ENCODE assay signal across 34 cellular contexts in the genomic region with DNA sequence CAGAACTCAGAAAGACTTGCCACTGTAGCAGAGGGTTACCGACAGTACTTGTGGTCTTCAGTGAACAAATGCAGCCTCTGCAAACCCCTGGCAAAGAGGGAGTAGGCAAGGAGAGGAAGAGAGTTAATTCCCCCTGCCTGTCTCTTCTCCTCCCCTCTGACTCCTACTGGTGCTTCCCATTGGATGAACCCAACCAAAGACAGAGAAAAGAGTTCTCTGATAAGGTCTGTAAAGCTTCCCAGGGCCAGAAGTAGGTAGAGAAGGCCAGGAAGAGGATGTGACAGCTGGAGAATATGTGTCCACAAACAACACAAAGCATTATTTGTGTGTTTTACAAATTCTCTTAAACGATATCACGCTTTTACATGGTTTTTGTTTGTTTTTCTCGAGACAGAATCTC.
"Had no signal": no experiment of that assay in that cellular context is flagged by ENCODE, and none has a peak within 500 bp of the region (broad histone marks: within the 10 kb centered on the region; RNA-seq: fewer than 3 reads in every experiment).

No MANE protein-coding gene starts in this region.

- H3K27ac Mint-ChIP-seq: activated CD4-positive, alpha-beta T cell treated with anti-CD3 and anti-CD28 coated beads for 36 hours; activated CD4-positive, alpha-beta T cell treated with anti-CD3 and anti-CD28 coated beads, Interleukin-2, amount 10 ng/mL, durations not matched to agents 7 days and 5 days; activated CD8-positive, alpha-beta T cell treated with anti-CD3 and anti-CD28 coated beads, Interleukin-2, amount 10 ng/mL, durations not matched to agents 7 days and 5 days; activated naive CD4-positive, alpha-beta T cell treated with anti-CD3 and anti-CD28 coated beads, Interleukin-2, amount 50 U/mL, for 24 hours; activated naive CD8-positive, alpha-beta T cell treated with anti-CD3 and anti-CD28 coated beads, Interleukin-2, amount 10 ng/mL, durations not matched to agents 7 days and 5 days; activated T-cell treated with anti-CD3 and anti-CD28 coated beads, Interleukin-2, amount 50 U/mL, for 24 hours; activated T-helper 2 cell treated with anti-CD3 and anti-CD28 coated beads, Interferon-gamma antibody, Interleukin-2, Interleukin-4, amounts not matched to agents 10 μg/mL and 5 μg/mL and 100 μg/mL, durations not matched to agents 14 hours and 24 hours and 36 hours; T-helper 1 cell treated with Interleukin-12 subunit alpha and Interleukin-12 subunit beta and Interleukin-4 antibody, amounts not matched to agents 30 μg/mL and 1 μg/mL, for 36 hours; T-helper 2 cell treated with Interferon-gamma antibody and Interleukin-4, amounts not matched to agents 5 μg/mL and 100 μg/mL, for 36 hours; WTC11 had no signal

- ATAC-seq: activated CD4-positive, alpha-beta T cell treated with anti-CD3 and anti-CD28 coated beads for 36 hours; activated CD4-positive, CD25-positive, alpha-beta regulatory T cell treated with anti-CD3 and anti-CD28 coated beads, Interleukin-2, amount 50 U/mL, for 24 hours; activated CD8-positive, alpha-beta T cell treated with anti-CD3 and anti-CD28 coated beads, Interleukin-2, amount 10 ng/mL, durations not matched to agents 7 days and 5 days; WTC11 had no signal

- H3K4me1 Mint-ChIP-seq: central memory CD8-positive, alpha-beta T cell; WTC11 had no signal

- H3K27me3 ChIP-seq: ascending aorta, cardiac muscle cell had no signal

- H3K4me1 ChIP-seq: ascending aorta had no signal

- H3K36me3 Mint-ChIP-seq: activated naive CD4-positive, alpha-beta T cell treated with anti-CD3 and anti-CD28 coated beads, Interleukin-2, amount 50 U/mL, for 24 hours; activated naive CD8-positive, alpha-beta T cell treated with anti-CD3 and anti-CD28 coated beads, Interleukin-2, amount 10 ng/mL, durations not matched to agents 7 days and 5 days; WTC11 had no signal

- H3K9me3 Mint-ChIP-seq: activated naive CD4-positive, alpha-beta T cell treated with anti-CD3 and anti-CD28 coated beads, Interleukin-2, amount 50 U/mL, for 24 hours; activated naive CD8-positive, alpha-beta T cell treated with anti-CD3 and anti-CD28 coated beads, Interleukin-2, amount 10 ng/mL, durations not matched to agents 7 days and 5 days; activated T-cell treated with anti-CD3 and anti-CD28 coated beads, Interleukin-2, amount 50 U/mL, for 24 hours; activated T-helper 2 cell treated with anti-CD3 and anti-CD28 coated beads, Interferon-gamma antibody, Interleukin-2, Interleukin-4, amounts not matched to agents 10 μg/mL and 5 μg/mL and 100 μg/mL, durations not matched to agents 14 hours and 24 hours and 36 hours; central memory CD8-positive, alpha-beta T cell; T-helper 1 cell treated with Interleukin-12 subunit alpha and Interleukin-12 subunit beta and Interleukin-4 antibody, amounts not matched to agents 30 μg/mL and 1 μg/mL, for 36 hours; T-helper 2 cell treated with Interferon-gamma antibody and Interleukin-4, amounts not matched to agents 5 μg/mL and 100 μg/mL, for 36 hours; WTC11 had no signal

- H3K4me3 ChIP-seq: ascending aorta, cardiac muscle cell, SK-N-MC had no signal

- DNase-seq: activated CD4-positive, alpha-beta T cell treated with anti-CD3 and anti-CD28 coated beads for 36 hours; activated CD4-positive, alpha-beta T cell treated with anti-CD3 and anti-CD28 coated beads, Interleukin-2, amount 10 ng/mL, durations not matched to agents 7 days and 5 days; activated CD4-positive, alpha-beta T cell treated with anti-CD3 and anti-CD28 coated beads, Interleukin-2, amount 50 U/mL, for 48 hours; activated CD8-positive, alpha-beta T cell treated with anti-CD3 and anti-CD28 coated beads, Interleukin-2, amount 10 ng/mL, durations not matched to agents 7 days and 5 days; activated gamma-delta T cell; activated naive CD4-positive, alpha-beta T cell treated with Interleukin-2 at 50 U/mL for 16 hours; activated naive CD8-positive, alpha-beta T cell treated with anti-CD3 and anti-CD28 coated beads, Interleukin-2, amount 10 ng/mL, durations not matched to agents 7 days and 5 days; activated T-cell treated with anti-CD3 and anti-CD28 coated beads, Interleukin-2, amount 50 U/mL, for 24 hours; amygdala; Karpas-422; KBM-7; NCI-H1048; NCI-H1105 treated with DMSO at 0.1 percent for 48 hours; NCI-H1436 treated with DMSO at 0.1 percent for 48 hours; NCI-H1694 treated with DMSO at 0.1 percent for 48 hours; NCI-H2081; NCI-H2171 treated with DMSO at 0.1 percent for 48 hours; NCI-H2227 treated with DMSO at 0.1 percent for 48 hours; NCI-H446; NCI-H510A treated with DMSO at 0.1 percent for 48 hours; NCI-H526 treated with DMSO at 0.1 percent for 48 hours; NK-92 treated with Interleukin-12 subunit alpha and Interleukin-12 subunit beta, amount 100 ng/mL, for 24 hours; OCI-M1; Right ventricle myocardium superior had no signal

- H3K27ac ChIP-seq: ascending aorta, cardiac muscle cell, SK-N-MC had no signal

- H3K27me3 Mint-ChIP-seq: activated CD4-positive, alpha-beta T cell treated with anti-CD3 and anti-CD28 coated beads for 36 hours; activated CD4-positive, alpha-beta T cell treated with anti-CD3 and anti-CD28 coated beads, Interleukin-2, amount 10 ng/mL, durations not matched to agents 7 days and 5 days; activated naive CD4-positive, alpha-beta T cell treated with anti-CD3 and anti-CD28 coated beads, Interleukin-2, amount 50 U/mL, for 24 hours; activated naive CD8-positive, alpha-beta T cell treated with anti-CD3 and anti-CD28 coated beads, Interleukin-2, amount 10 ng/mL, durations not matched to agents 7 days and 5 days; activated T-cell treated with anti-CD3 and anti-CD28 coated beads, Interleukin-2, amount 50 U/mL, for 24 hours; central memory CD8-positive, alpha-beta T cell had no signal

- H3K9me3 ChIP-seq: ascending aorta had no signal

- H3K4me3 Mint-ChIP-seq: activated CD4-positive, alpha-beta T cell treated with anti-CD3 and anti-CD28 coated beads for 36 hours; activated CD4-positive, alpha-beta T cell treated with anti-CD3 and anti-CD28 coated beads, Interleukin-2, amount 10 ng/mL, durations not matched to agents 7 days and 5 days; activated CD8-positive, alpha-beta T cell treated with anti-CD3 and anti-CD28 coated beads, Interleukin-2, amount 10 ng/mL, durations not matched to agents 7 days and 5 days; activated naive CD4-positive, alpha-beta T cell treated with anti-CD3 and anti-CD28 coated beads, Interleukin-2, amount 50 U/mL, for 24 hours; activated naive CD8-positive, alpha-beta T cell treated with anti-CD3 and anti-CD28 coated beads, Interleukin-2, amount 10 ng/mL, durations not matched to agents 7 days and 5 days; activated T-cell treated with anti-CD3 and anti-CD28 coated beads, Interleukin-2, amount 50 U/mL, for 24 hours; central memory CD8-positive, alpha-beta T cell; T-helper 1 cell treated with Interleukin-12 subunit alpha and Interleukin-12 subunit beta and Interleukin-4 antibody, amounts not matched to agents 30 μg/mL and 1 μg/mL, for 36 hours; T-helper 2 cell treated with Interferon-gamma antibody and Interleukin-4, amounts not matched to agents 5 μg/mL and 100 μg/mL, for 36 hours; WTC11 had no signal

- H3K36me3 ChIP-seq: ascending aorta, cardiac muscle cell had no signal
